Comparison of ENCODE assay signal across 9 cellular contexts in genomic region chr12:128069359-128069997, GRCh38.
DNase-seq lines count a peak whose midpoint lies in the region; ATAC-seq and TF ChIP-seq lines count a peak whose summit lies in the region.
"Had no signal": no experiment of that assay in that cellular context is flagged by ENCODE, and none has a peak within 500 bp of the region (broad histone marks: within the 10 kb centered on the region; RNA-seq: fewer than 3 reads in every experiment).

No MANE protein-coding gene starts in this region.

- ATAC-seq in HG03066 (IDR thresholded peaks at IDR 0.05; ENCODE audit: low read depth, unreplicated experiment): peak; percentile 67
- ATAC-seq in lung (ENCODE audit: insufficient read depth, low FRiP score): no peak
- no peak for ATAC-seq in HG03520 (IDR thresholded peaks at IDR 0.05; ENCODE audit: unreplicated experiment)

- TF ChIP-seq POLR2A in breast epithelium (IDR thresholded peaks at IDR 0.05): no peak

- TF ChIP-seq CTCF in GM12864 (IDR thresholded peaks at IDR 0.05; ENCODE audit: low read depth, low read length, missing control alignments) (peak; percentile 65), breast epithelium (IDR thresholded peaks at IDR 0.05) (peak in 2 of 3 donors; percentile 36 to 37), lung (IDR thresholded peaks at IDR 0.05; ENCODE audit: control extremely low read depth, extremely low read depth) (peak; percentile 23)

- 31 to 33% methylated on average over 12 of the region's 12 CpGs for WGBS in lung, 2 donors

- no peaks in the 10 kb centered on the region for H3K4me1 ChIP-seq in breast epithelium
- no peaks in the 10 kb centered on the region for H3K4me1 ChIP-seq in lung (ENCODE audit: control insufficient read depth in 2 of 2, insufficient read depth in 2 of 2, low read length in 2 of 2)

- H3K27ac ChIP-seq in breast epithelium (no peak overlapping the region), lung (ENCODE audit: low read depth in 1 of 2, low read length in 1 of 2) (no peak overlapping the region)

- intact Hi-C loops in breast epithelium (cut with DNase I; ENCODE audit: low total_unique reads): no loop called here

- H3K36me3 ChIP-seq in breast epithelium: no peaks in the 10 kb centered on the region
- H3K36me3 ChIP-seq in lung (ENCODE audit: control insufficient read depth in 2 of 2, insufficient read depth in 2 of 2, low read length in 2 of 2): no peaks in the 10 kb centered on the region

- H3K4me3 ChIP-seq in GM12864 (ENCODE audit: low read depth, low read length) (no peak overlapping the region), breast epithelium (no peak overlapping the region), lung (no peak overlapping the region)

- DNase-seq in AML-193 (lab: John Stamatoyannopoulos, UW): peak; percentile 0 to 1
- no peak for DNase-seq in GM12864 (ENCODE audit: low read depth)
- peak; percentile 65 for DNase-seq in NCI-H526 treated with DMSO at 0.1 percent for 48 hours (lab: John Stamatoyannopoulos, UW)
- DNase-seq in breast epithelium (ENCODE audit: low spot score in 2 of 2): no peak
- DNase-seq in lung (ENCODE audit: low spot score): no peak
- no peak for DNase-seq in GDM1 (lab: John Stamatoyannopoulos, UW)
- DNase-seq: activated B cell treated with CpG ODN at 0.5 μM for 24 hours had no signal

- H3K9me3 ChIP-seq in breast epithelium: peaks cover 0 to 6% of the 10 kb centered on the region in 2 donors
- H3K9me3 ChIP-seq in lung (ENCODE audit: control insufficient read depth in 2 of 2, insufficient read depth in 1 of 2, low read length in 1 of 2): no peaks in the 10 kb centered on the region

- no peaks in the 10 kb centered on the region for H3K27me3 ChIP-seq in breast epithelium
- H3K27me3 ChIP-seq in lung (ENCODE audit: control insufficient read depth, insufficient read depth): no peaks in the 10 kb centered on the region

Comparison
In these comparisons a context has a peak if more than half of its experiments do, and no peak if none do; other contexts are left out.
1. DNase-seq: peak in AML-193 (2 of 2) and NCI-H526 treated with DMSO at 0.1 percent for 48 hours (single experiment); none in GM12864 (single experiment), breast epithelium (0 of 2), lung (single experiment) and GDM1 (single experiment).
2. Peak in every context shown above with its lines, with median percentiles within 50 percentile points of each other: CTCF ChIP-seq.